Comparison of ENCODE assay signal across 19 cellular contexts in the genomic region with DNA sequence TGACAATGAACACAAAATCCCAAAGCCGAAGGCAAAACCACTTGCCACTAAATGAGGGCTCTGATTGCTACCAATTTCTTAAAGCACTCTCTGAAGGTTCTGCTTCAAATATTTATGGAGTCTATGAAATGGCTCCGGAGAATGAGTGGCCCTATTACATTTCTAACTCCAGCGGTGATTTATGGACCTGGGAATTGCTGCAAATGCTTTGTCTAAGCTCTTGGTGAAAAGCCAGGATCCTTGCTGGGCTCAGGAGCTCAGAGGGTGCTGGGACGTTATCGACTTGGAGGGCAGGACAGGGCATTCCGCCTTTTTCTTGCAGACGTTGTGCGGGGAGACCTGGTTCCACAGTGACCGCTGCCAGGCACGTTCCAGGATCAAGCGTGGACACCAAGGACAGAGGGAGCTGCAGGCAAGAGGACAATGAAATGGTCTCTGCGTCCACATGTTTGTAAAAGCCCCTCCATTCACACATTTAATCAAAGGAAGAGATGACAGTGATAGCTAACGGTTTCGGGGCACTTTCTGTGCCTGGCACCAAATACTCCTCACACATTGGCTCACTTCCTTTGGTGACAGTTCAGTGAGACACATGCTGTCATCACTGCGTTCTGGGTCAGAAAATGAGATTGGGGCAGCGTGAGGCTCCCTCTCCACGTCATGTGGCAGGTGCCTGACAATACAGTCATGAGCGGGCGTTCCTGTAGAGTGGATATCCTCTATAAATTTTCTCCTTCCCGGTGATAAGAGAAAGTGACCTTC. TPM values are rescaled to one million over a fixed set of nuclear protein-coding genes. Genes with fewer than 3 reads are reported as not detected.
A peak's percentile ranks its signal among the peaks of the same experiment; 100 is the strongest.
DNase-seq lines count a peak whose midpoint lies in the region; ATAC-seq and TF ChIP-seq lines count a peak whose summit lies in the region.
"Had no signal": no experiment of that assay in that cellular context is flagged by ENCODE, and none has a peak within 500 bp of the region (broad histone marks: within the 10 kb centered on the region; RNA-seq: fewer than 3 reads in every experiment).

No MANE protein-coding gene starts in this region.

- H3K27ac Mint-ChIP-seq in activated CD8-positive, alpha-beta memory T cell treated with anti-CD3 and anti-CD28 coated beads, Interleukin-2, amount 10 ng/mL, durations not matched to agents 7 days and 5 days: no peak overlapping the region
- no peak overlapping the region for H3K27ac Mint-ChIP-seq in neural progenitor cell
- H3K27ac Mint-ChIP-seq: CD4-positive, alpha-beta memory T cell had no signal

- CTCF ChIA-PET in activated CD8-positive, alpha-beta memory T cell treated with anti-CD3 and anti-CD28 coated beads, Interleukin-2, amount 10 ng/mL, durations not matched to agents 7 days and 5 days (lab: Charles Lee): no interaction called here

- peaks cover 4% of the 10 kb centered on the region for H3K27me3 ChIP-seq in upper lobe of right lung
- H3K27me3 ChIP-seq in neural progenitor cell: no peaks in the 10 kb centered on the region

- H4K20me1 ChIP-seq in neural progenitor cell (ENCODE audit: low read depth): no peaks in the 10 kb centered on the region

- H3K36me3 ChIP-seq in upper lobe of right lung: no peaks in the 10 kb centered on the region
- H3K36me3 ChIP-seq in neural progenitor cell: no peaks in the 10 kb centered on the region

- H3K4me2 ChIP-seq in neural progenitor cell: no peak overlapping the region

- peaks cover 7% of the 10 kb centered on the region for H3K27me3 Mint-ChIP-seq in activated CD8-positive, alpha-beta memory T cell treated with anti-CD3 and anti-CD28 coated beads, Interleukin-2, amount 10 ng/mL, durations not matched to agents 7 days and 5 days
- H3K27me3 Mint-ChIP-seq in neural progenitor cell (ENCODE audit: insufficient read depth, low read depth): peaks cover 18% of the 10 kb centered on the region

- no peaks in the 10 kb centered on the region for H3K79me2 ChIP-seq in neural progenitor cell (ENCODE audit: low read depth)

- DNase-seq in activated CD8-positive, alpha-beta memory T cell treated with anti-CD3 and anti-CD28 coated beads, Interleukin-2, amount 50 U/mL, for 48 hours: peak; percentile 17
- no peak for DNase-seq in activated CD8-positive, alpha-beta memory T cell treated with anti-CD3 and anti-CD28 coated beads, Interleukin-2, amount 10 ng/mL, durations not matched to agents 7 days and 5 days
- peak; percentile 53 for DNase-seq in NCI-H2227 (lab: John Stamatoyannopoulos, UW; ENCODE audit: unreplicated experiment)
- peak; percentile 28 for DNase-seq in islet precursor cell
- DNase-seq in upper lobe of right lung: peak; percentile 49
- no peak for DNase-seq in sciatic nerve (ENCODE audit: low spot score)
- no peak for DNase-seq in neural progenitor cell (ENCODE audit: low spot score)
- DNase-seq: CD4-positive, alpha-beta memory T cell; GOT3; NCI-H1048; NCI-H1436 treated with DMSO at 0.1 percent for 48 hours; NCI-H2081 treated with DMSO at 0.1 percent for 48 hours; NCI-H748 treated with DMSO at 0.1 percent for 48 hours; OCI-M1; RPMI8226 had no signal

- no peaks in the 10 kb centered on the region for H3K36me3 Mint-ChIP-seq in activated CD8-positive, alpha-beta memory T cell treated with anti-CD3 and anti-CD28 coated beads, Interleukin-2, amount 10 ng/mL, durations not matched to agents 7 days and 5 days
- H3K36me3 Mint-ChIP-seq in neural progenitor cell: no peaks in the 10 kb centered on the region
- H3K36me3 Mint-ChIP-seq: CD4-positive, alpha-beta memory T cell had no signal

- no peak overlapping the region for H3K27ac ChIP-seq in upper lobe of right lung
- no peak overlapping the region for H3K27ac ChIP-seq in neural progenitor cell
- H3K27ac ChIP-seq: 22Rv1 had no signal

- no peak overlapping the region for H3K4me3 ChIP-seq in upper lobe of right lung
- H3K4me3 ChIP-seq in neural progenitor cell: no peak overlapping the region

- intact Hi-C loops in upper lobe of right lung (cut with DNase I): no loop called here
- intact Hi-C loops in sciatic nerve (cut with DNase I): no loop called here

- H2AFZ ChIP-seq in neural progenitor cell (replicated peaks): no peak overlapping the region

- ATAC-seq in activated CD8-positive, alpha-beta memory T cell treated with anti-CD3 and anti-CD28 coated beads, Interleukin-2, amount 10 ng/mL, durations not matched to agents 7 days and 5 days: no peak
- ATAC-seq in upper lobe of right lung (no peak), sciatic nerve (no peak), GM18868 (IDR thresholded peaks at IDR 0.05; ENCODE audit: unreplicated experiment) (no peak)

- H3K4me1 ChIP-seq in upper lobe of right lung (peaks cover 8% of the 10 kb centered on the region), neural progenitor cell (peaks cover 40% of the 10 kb centered on the region)

- H3K4me3 Mint-ChIP-seq in activated CD8-positive, alpha-beta memory T cell treated with anti-CD3 and anti-CD28 coated beads, Interleukin-2, amount 10 ng/mL, durations not matched to agents 7 days and 5 days: no peak overlapping the region
- no peak overlapping the region for H3K4me3 Mint-ChIP-seq in neural progenitor cell
- H3K4me3 Mint-ChIP-seq: CD4-positive, alpha-beta memory T cell had no signal

- peaks cover 14% of the 10 kb centered on the region for H3K4me1 Mint-ChIP-seq in activated CD8-positive, alpha-beta memory T cell treated with anti-CD3 and anti-CD28 coated beads, Interleukin-2, amount 10 ng/mL, durations not matched to agents 7 days and 5 days
- peaks cover 31% of the 10 kb centered on the region for H3K4me1 Mint-ChIP-seq in neural progenitor cell
- H3K4me1 Mint-ChIP-seq: CD4-positive, alpha-beta memory T cell had no signal

- TF ChIP-seq CTCF in upper lobe of right lung (IDR thresholded peaks at IDR 0.05) (no peak), neural progenitor cell (IDR thresholded peaks at IDR 0.05) (no peak)

- H3K9me3 ChIP-seq in upper lobe of right lung (no peaks in the 10 kb centered on the region), neural progenitor cell (ENCODE audit: low read depth) (no peaks in the 10 kb centered on the region)

- H3F3A ChIP-seq in neural progenitor cell (ENCODE audit: low read depth): peaks cover 23% of the 10 kb centered on the region

- no peak overlapping the region for H3K9ac ChIP-seq in neural progenitor cell

- no peaks in the 10 kb centered on the region for H3K9me3 Mint-ChIP-seq in activated CD8-positive, alpha-beta memory T cell treated with anti-CD3 and anti-CD28 coated beads, Interleukin-2, amount 10 ng/mL, durations not matched to agents 7 days and 5 days (ENCODE audit: low read depth)
- H3K9me3 Mint-ChIP-seq in neural progenitor cell: no peaks in the 10 kb centered on the region
- H3K9me3 Mint-ChIP-seq: CD4-positive, alpha-beta memory T cell had no signal

RNA-seq across cellular contexts. Expression of gene C4orf50, which starts 58.8 kb away (rescaled TPM):
- total RNA-seq in activated CD8-positive, alpha-beta memory T cell treated with anti-CD3 and anti-CD28 coated beads, Interleukin-2, amount 10 ng/mL, durations not matched to agents 7 days and 5 days: 1 to 10 TPM in 1 of 2 experiments, under 1 TPM in 1; 0.82 to 1.1 TPM
- total RNA-seq in upper lobe of right lung (0.12 TPM), sciatic nerve (0.09 TPM), neural progenitor cell (ENCODE audit: low replicate concordance) (0.09 and 0.32 TPM in 2 replicates)
- total RNA-seq: G401, MCF 10A had no signal

Comparison
In these comparisons a context has a peak if more than half of its experiments do, and no peak if none do; other contexts are left out.
1. DNase-seq: peak in activated CD8-positive, alpha-beta memory T cell treated with anti-CD3 and anti-CD28 coated beads, Interleukin-2, amount 50 U/mL, for 48 hours (single experiment), NCI-H2227 (single experiment), islet precursor cell (single experiment) and upper lobe of right lung (single experiment); none in activated CD8-positive, alpha-beta memory T cell treated with anti-CD3 and anti-CD28 coated beads, Interleukin-2, amount 10 ng/mL, durations not matched to agents 7 days and 5 days (single experiment), sciatic nerve (single experiment) and neural progenitor cell (single experiment).